Comparison of ENCODE assay signal across 19 cellular contexts in the genomic region with DNA sequence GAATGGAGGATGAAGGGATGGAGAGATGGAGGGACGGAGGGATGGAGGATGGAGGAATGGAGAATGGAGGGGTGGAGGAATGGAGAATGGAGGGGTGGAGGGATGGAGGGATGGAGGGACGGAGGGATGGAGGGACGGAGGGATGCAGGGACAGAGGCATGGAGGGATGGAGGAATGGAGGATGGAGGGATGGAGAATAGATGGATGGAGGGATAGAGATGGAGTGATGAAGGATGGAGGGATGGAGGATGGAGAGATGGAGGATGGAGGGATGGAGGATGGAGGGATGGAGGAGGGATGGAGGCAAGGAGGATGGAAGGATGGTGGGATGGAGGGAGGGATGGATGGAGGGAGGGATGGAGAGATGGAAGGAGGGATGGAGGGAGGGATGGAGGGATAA. TPM values are rescaled to one million over a fixed set of nuclear protein-coding genes. Genes with fewer than 3 reads are reported as not detected.
DNase-seq lines count a peak whose midpoint lies in the region; ATAC-seq and TF ChIP-seq lines count a peak whose summit lies in the region.
"Had no signal": no experiment of that assay in that cellular context is flagged by ENCODE, and none has a peak within 500 bp of the region (broad histone marks: within the 10 kb centered on the region; RNA-seq: fewer than 3 reads in every experiment).

No MANE protein-coding gene starts in this region.

- POLR2A ChIA-PET in HEK293 (lab: Yijun Ruan, JAX) = no interaction called here

- no peak overlapping the region for H3K27ac Mint-ChIP-seq in H9
- H3K27ac Mint-ChIP-seq in central memory CD8-positive, alpha-beta T cell (ENCODE audit: low read depth) = peak overlapping the region; percentile 86

- H2BK5ac ChIP-seq in H9 (ENCODE audit: insufficient read length, low read length) = no peak overlapping the region

- CTCF ChIA-PET in HEK293 (lab: Yijun Ruan, JAX) = no interaction called here

- no peak overlapping the region for H4K91ac ChIP-seq in H9 (ENCODE audit: insufficient read length, low read depth, low read length)

- ATAC-seq in central memory CD8-positive, alpha-beta T cell (replicated peaks; ENCODE audit: extremely low read depth, poor library complexity, severe bottlenecking) = no peak
- no peak for ATAC-seq in right lobe of liver

- TF ChIP-seq CTCF in H9 (conservative IDR thresholded peaks at IDR 0.05) (no peak), HEK293 (tag by site-specific recombination; IDR thresholded peaks at IDR 0.05) (no peak), right lobe of liver (IDR thresholded peaks at IDR 0.05) (no peak)

- intact Hi-C loops in right lobe of liver (cut with DNase I) = no loop called here

- H3K27ac ChIP-seq in H9 (ENCODE audit: insufficient read length, low read depth, low read length) (no peak overlapping the region), HEK293 (ENCODE audit: extremely low read depth, low read depth, low read length) (no peak overlapping the region), right lobe of liver (no peak overlapping the region)
- H3K27ac ChIP-seq: BLaER1 had no signal

- no peak overlapping the region for H3K23ac ChIP-seq in H9 (ENCODE audit: insufficient read length, low read depth, low read length)

- H3K14ac ChIP-seq in H9 (ENCODE audit: insufficient read depth, low read length) = no peak overlapping the region

- H4K8ac ChIP-seq in H9 (replicated peaks; ENCODE audit: insufficient read length, low read depth, low read length) = peak overlapping the region; percentile 32

- no peaks in the 10 kb centered on the region for H3K9me3 Mint-ChIP-seq in H9
- no peaks in the 10 kb centered on the region for H3K9me3 Mint-ChIP-seq in central memory CD8-positive, alpha-beta T cell
- H3K9me3 Mint-ChIP-seq: CD4-positive, alpha-beta memory T cell; CD4-positive, CD25-positive, alpha-beta regulatory T cell; CD8-positive, alpha-beta memory T cell had no signal

- H3K4me3 ChIP-seq in HEK293 (ENCODE audit: low read depth, low read length) = no peak overlapping the region
- H3K4me3 ChIP-seq in right lobe of liver = no peak overlapping the region
- H3K4me3 ChIP-seq: BLaER1 had no signal

- H3K9ac ChIP-seq in H9 (ENCODE audit: extremely low read depth, insufficient read length, low read length) = no peak overlapping the region
- H3K9ac ChIP-seq: BLaER1 had no signal

- H3K27me3 ChIP-seq in H9 (ENCODE audit: insufficient read depth, low read length) (no peaks in the 10 kb centered on the region), right lobe of liver (no peaks in the 10 kb centered on the region)
- H3K27me3 ChIP-seq: BE2C, BLaER1 had no signal

- H3K4me1 ChIP-seq in H9 (ENCODE audit: insufficient read depth, low read length) = peaks cover 7% of the 10 kb centered on the region; the same call in 1 of the 2 replicates
- H3K4me1 ChIP-seq in HEK293 (ENCODE audit: control insufficient read depth, insufficient read depth, low read length) = no peaks in the 10 kb centered on the region
- no peaks in the 10 kb centered on the region for H3K4me1 ChIP-seq in right lobe of liver
- H3K4me1 ChIP-seq: BE2C had no signal

- peaks cover 9% of the 10 kb centered on the region for H4K20me1 ChIP-seq in H9 (ENCODE audit: control insufficient read depth, insufficient read depth, insufficient read length)

- no peak overlapping the region for H2BK120ac ChIP-seq in H9 (ENCODE audit: low read depth, low read length, poor library complexity, severe bottlenecking)

- no peaks in the 10 kb centered on the region for H3K79me2 ChIP-seq in H9 (ENCODE audit: insufficient read depth, low read length)

- H3K27me3 Mint-ChIP-seq in H9 (ENCODE audit: low read depth) = no peaks in the 10 kb centered on the region
- H3K27me3 Mint-ChIP-seq in central memory CD8-positive, alpha-beta T cell = no peaks in the 10 kb centered on the region
- H3K27me3 Mint-ChIP-seq: CD4-positive, alpha-beta memory T cell; CD4-positive, CD25-positive, alpha-beta regulatory T cell; CD8-positive, alpha-beta memory T cell had no signal

- no peak overlapping the region for H3K18ac ChIP-seq in H9 (ENCODE audit: insufficient read length, low read depth, low read length)

- H2AK5ac ChIP-seq in H9 (ENCODE audit: insufficient read length, low read length) = no peak overlapping the region

- H3K23me2 ChIP-seq in H9 (ENCODE audit: insufficient read length, low read depth, low read length, poor library complexity, severe bottlenecking) = no peaks in the 10 kb centered on the region

- no peaks in the 10 kb centered on the region; a peak in 1 of 3 replicates for H3K36me3 ChIP-seq in HEK293 (ENCODE audit: control insufficient read depth in 2 of 2, insufficient read depth in 1 of 2, low read length in 2 of 2)
- H3K36me3 ChIP-seq in right lobe of liver = no peaks in the 10 kb centered on the region
- H3K36me3 ChIP-seq: BE2C had no signal

- no peaks in the 10 kb centered on the region for H3K9me3 ChIP-seq in H9 (ENCODE audit: control insufficient read depth, low read depth, low read length)
- no peaks in the 10 kb centered on the region for H3K9me3 ChIP-seq in HEK293 (ENCODE audit: control insufficient read depth, insufficient read depth, low read depth, low read length)
- H3K9me3 ChIP-seq in right lobe of liver = no peaks in the 10 kb centered on the region
- H3K9me3 ChIP-seq: BE2C, BLaER1 had no signal

- no peak overlapping the region for H2BK20ac ChIP-seq in H9 (ENCODE audit: low read depth, low read length, poor library complexity, severe bottlenecking)

- no peak overlapping the region for H2BK15ac ChIP-seq in H9 (ENCODE audit: low read depth, low read length)

- no peak overlapping the region for H2BK12ac ChIP-seq in H9 (ENCODE audit: insufficient read length, low read depth, low read length)

- peaks cover 21 to 25% of the 10 kb centered on the region in 2 experiments for H3K4me1 Mint-ChIP-seq in H9
- H3K4me1 Mint-ChIP-seq in central memory CD8-positive, alpha-beta T cell = peaks cover 17% of the 10 kb centered on the region

- TF ChIP-seq POLR2A in right lobe of liver (IDR thresholded peaks at IDR 0.05) = no peak

- no peak overlapping the region for H2AFZ ChIP-seq in H9 (ENCODE audit: low read length)

- no peak overlapping the region for H3K4me2 ChIP-seq in H9 (ENCODE audit: insufficient read depth, insufficient read length, low read length)
- H3K4me2 ChIP-seq: BLaER1 had no signal

- peaks cover 6% of the 10 kb centered on the region for H3K79me1 ChIP-seq in H9 (ENCODE audit: insufficient read depth, low read depth, low read length, poor library complexity, severe bottlenecking)

- 100% methylated on average over 3 of the region's 3 CpGs for WGBS in H9 (ENCODE audit: extremely low coverage, insufficient read length, low lambda C conversion rate)
- WGBS in right lobe of liver (ENCODE audit: insufficient coverage, low coverage, low lambda C conversion rate, missing lambda C conversion rate) = 82% methylated on average over 3 of the region's 3 CpGs

- no peak overlapping the region for H3K4ac ChIP-seq in H9 (ENCODE audit: low read depth, low read length)

- no peak overlapping the region for H3T11ph ChIP-seq in H9 (ENCODE audit: low read length)

- H3K36me3 Mint-ChIP-seq in H9 (ENCODE audit: insufficient read depth in 1 of 3, low read depth in 3 of 3) = peaks cover 3 to 8% (median 6%) of the 10 kb centered on the region in 3 experiments; a peak in 5 of 7 replicates
- no peaks in the 10 kb centered on the region for H3K36me3 Mint-ChIP-seq in central memory CD8-positive, alpha-beta T cell (ENCODE audit: insufficient read depth)

- H3K56ac ChIP-seq in H9 (ENCODE audit: insufficient read length, low read depth, low read length) = no peak overlapping the region

- H4K5ac ChIP-seq in H9 (ENCODE audit: insufficient read length, low read depth, low read length) = no peak overlapping the region

- no peak overlapping the region for H3K4me3 Mint-ChIP-seq in H9
- no peak overlapping the region for H3K4me3 Mint-ChIP-seq in central memory CD8-positive, alpha-beta T cell
- H3K4me3 Mint-ChIP-seq: CD14-positive monocyte; CD4-positive, alpha-beta memory T cell; CD4-positive, CD25-positive, alpha-beta regulatory T cell; CD8-positive, alpha-beta memory T cell had no signal

- no peak for DNase-seq in H9
- no peak for DNase-seq in central memory CD8-positive, alpha-beta T cell (ENCODE audit: low spot score in 2 of 2)
- DNase-seq in DMS 273 (lab: John Stamatoyannopoulos, UW; ENCODE audit: unreplicated experiment) = no peak
- no peak for DNase-seq in right lobe of liver
- DNase-seq in T-helper 2 cell = no peak
- DNase-seq: 8988T; ACHN; BE2C; C1 segment of cervical spinal cord; CD4-positive, CD25-positive, alpha-beta regulatory T cell; CD8-positive, alpha-beta memory T cell; COR-L47; DMS79 treated with DMSO at 0.1 percent for 48 hours; GF-D8 had no signal

TF ChIP-seq in HEK293, 187 proteins besides CTCF, POLR2A, EP300 and RAD21:
- TF ChIP-seq ZNF366 (tag by site-specific recombination; conservative IDR thresholded peaks at IDR 0.05) = peak; percentile 99
- no peak for TF ChIP-seq HOXD13 (CRISPR knock-in tag; IDR thresholded peaks at IDR 0.05; ENCODE audit: borderline replicate concordance)
- TF ChIP-seq, protein P1, sequence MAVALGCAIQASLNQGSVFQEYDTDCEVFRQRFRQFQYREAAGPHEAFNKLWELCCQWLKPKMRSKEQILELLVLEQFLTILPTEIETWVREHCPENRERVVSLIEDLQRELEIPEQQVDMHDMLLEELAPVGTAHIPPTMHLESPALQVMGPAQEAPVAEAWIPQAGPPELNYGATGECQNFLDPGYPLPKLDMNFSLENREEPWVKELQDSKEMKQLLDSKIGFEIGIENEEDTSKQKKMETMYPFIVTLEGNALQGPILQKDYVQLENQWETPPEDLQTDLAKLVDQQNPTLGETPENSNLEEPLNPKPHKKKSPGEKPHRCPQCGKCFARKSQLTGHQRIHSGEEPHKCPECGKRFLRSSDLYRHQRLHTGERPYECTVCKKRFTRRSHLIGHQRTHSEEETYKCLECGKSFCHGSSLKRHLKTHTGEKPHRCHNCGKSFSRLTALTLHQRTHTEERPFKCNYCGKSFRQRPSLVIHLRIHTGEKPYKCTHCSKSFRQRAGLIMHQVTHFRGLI (tag by site-specific recombination; IDR thresholded peaks at IDR 0.05) = no peak

RNA-seq across cellular contexts. Expression of a gene that starts 22.1 kb away (rescaled TPM):
- total RNA-seq in H9 (2021) = 41.7 and 42.2 TPM in 2 replicates
- total RNA-seq in right lobe of liver = 1 to 10 TPM; 5.3 to 9.8 (median 7.6) TPM

RNA-seq across cellular contexts. Expression of a gene that starts 30.0 kb away (rescaled TPM):
- total RNA-seq in H9 (2021) = 27.3 and 27.9 TPM in 2 replicates
- total RNA-seq in right lobe of liver = 10 to 100 TPM in 5 of 6 experiments, 1 to 10 TPM in 1; 7.9 to 27.0 (median 16.5) TPM
- total RNA-seq: A673 had no signal

RNA-seq across cellular contexts. Expression of a gene that starts 51.6 kb away (rescaled TPM):
- total RNA-seq in H9 (2021) = 35.9 and 37.3 TPM in 2 replicates
- 10 to 100 TPM in 4 of 6 experiments, 1 to 10 TPM in 2; 8.4 to 14.9 (median 10.3) TPM for total RNA-seq in right lobe of liver
